Comparison of ENCODE assay signal across 22 cellular contexts in the genomic region with DNA sequence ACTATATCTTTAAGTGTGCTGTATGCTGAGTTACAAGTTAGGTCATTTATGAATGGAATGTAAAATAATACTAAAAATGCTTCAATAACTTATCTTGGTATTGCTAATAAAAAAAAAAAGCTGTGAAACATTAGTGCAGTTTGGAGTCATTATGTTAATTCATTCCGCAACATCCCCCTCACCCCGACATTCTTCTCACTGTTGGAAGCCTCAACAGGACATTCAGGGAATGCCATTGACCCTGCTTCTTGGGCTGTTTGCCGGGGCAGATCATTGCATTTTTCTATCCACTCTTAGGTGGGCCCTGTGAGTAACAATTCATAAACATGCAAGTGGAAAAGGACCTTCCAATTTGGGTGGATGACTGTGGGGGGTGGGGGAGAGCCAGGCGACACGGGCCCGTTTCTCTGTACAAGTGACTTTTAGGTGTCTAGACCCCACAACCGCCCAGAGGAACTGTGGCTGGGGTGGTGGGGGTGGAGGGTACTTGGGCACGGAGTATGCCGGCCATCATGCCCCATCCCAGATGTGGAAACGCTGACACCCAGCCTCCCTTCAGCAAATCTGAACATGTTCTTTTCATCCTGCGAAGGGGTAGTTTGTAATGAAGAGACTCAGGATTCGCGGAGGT.
"Had no signal": no experiment of that assay in that cellular context is flagged by ENCODE, and none has a peak within 500 bp of the region (broad histone marks: within the 10 kb centered on the region; RNA-seq: fewer than 3 reads in every experiment).

No MANE protein-coding gene starts in this region.

- H3K4me1 ChIP-seq: body of pancreas, colonic mucosa, suprapubic skin, vagina had no signal

- FAIRE-seq: endometrium had no signal

- H3K27ac Mint-ChIP-seq: activated naive CD8-positive, alpha-beta T cell; stimulated activated naive CD8-positive, alpha-beta T cell treated with anti-CD3 and anti-CD28 coated beads, Interleukin-15, Interleukin-2, amounts not matched to agents 100 ng/mL and 50 ng/mL, for 24 hours had no signal

- H3K36me3 ChIP-seq: colonic mucosa, prostate gland, suprapubic skin, vagina had no signal

- H3K4me1 Mint-ChIP-seq: naive B cell had no signal

- H3K4me3 ChIP-seq: body of pancreas, colonic mucosa, mucosa of descending colon, prostate gland, suprapubic skin, vagina had no signal

- H3K4me3 Mint-ChIP-seq: activated naive CD8-positive, alpha-beta T cell; naive B cell; neural crest cell; stimulated activated naive CD8-positive, alpha-beta T cell treated with anti-CD3 and anti-CD28 coated beads, Interleukin-15, Interleukin-2, amounts not matched to agents 100 ng/mL and 50 ng/mL, for 24 hours had no signal

- DNase-seq: activated CD4-positive, alpha-beta T cell treated with anti-CD3 and anti-CD28 coated beads, Interleukin-2, amount 50 U/mL, for 4 hours; amniotic stem cell; body of pancreas; central memory CD4-positive, alpha-beta T cell; colonic mucosa; erythroblast; foreskin melanocyte; glutamatergic neuron; mucosa of descending colon; naive B cell; right cardiac atrium; SW 1271; T-helper 2 cell; trophoblast cell had no signal

- H3K27ac ChIP-seq: body of pancreas, colonic mucosa, prostate gland, suprapubic skin, vagina had no signal

- ATAC-seq: body of pancreas, left lobe of liver, mucosa of descending colon, right cardiac atrium had no signal

- H3K9me3 ChIP-seq: body of pancreas, colonic mucosa, mucosa of descending colon, prostate gland, suprapubic skin, vagina had no signal

- H3K9me3 Mint-ChIP-seq: neural crest cell; stimulated activated naive CD8-positive, alpha-beta T cell treated with anti-CD3 and anti-CD28 coated beads, Interleukin-15, Interleukin-2, amounts not matched to agents 100 ng/mL and 50 ng/mL, for 24 hours had no signal

- H3K36me3 Mint-ChIP-seq: activated naive CD8-positive, alpha-beta T cell; naive B cell had no signal

- H3K27me3 ChIP-seq: body of pancreas, colonic mucosa, vagina had no signal
